ENCODE assay signal across 19 cellular contexts in the genomic region with DNA sequence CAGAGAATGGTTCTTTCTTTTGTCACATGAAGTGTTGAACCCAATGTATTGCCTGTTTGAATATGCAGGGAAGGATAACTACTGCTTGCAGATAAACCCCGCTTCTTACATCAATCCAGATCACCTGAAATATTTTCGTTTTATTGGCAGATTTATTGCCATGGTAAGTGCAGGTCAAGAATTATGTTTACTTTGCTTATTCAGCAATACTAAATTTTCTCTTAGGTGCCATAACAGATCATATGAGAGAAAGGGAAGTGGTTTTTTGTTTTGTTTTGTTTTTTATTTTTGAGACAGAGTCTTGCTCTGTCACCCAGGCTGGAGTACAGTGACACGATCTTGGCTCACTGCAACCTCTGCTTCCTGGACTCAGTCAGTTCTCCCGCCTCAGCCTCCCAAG. TPM values are rescaled to one million over a fixed set of nuclear protein-coding genes. Genes with fewer than 3 reads are reported as not detected.
DNase-seq lines count a peak whose midpoint lies in the region; ATAC-seq, FAIRE-seq and TF ChIP-seq lines count a peak whose summit lies in the region.
"Had no signal": no experiment of that assay in that cellular context is flagged by ENCODE, and none has a peak within 500 bp of the region (broad histone marks: within the 10 kb centered on the region; RNA-seq: fewer than 3 reads in every experiment).

No MANE protein-coding gene starts in this region.

- no peak for TF ChIP-seq RAD21 in K562 (CRISPR knock-in tag; conservative IDR thresholded peaks at IDR 0.05 in 1 of 2, IDR thresholded peaks at IDR 0.05 in 1 of 2)

- peaks cover 0 to 6% of the 10 kb centered on the region in 2 experiments for H3K9me3 ChIP-seq in CD4-positive, CD25-positive, alpha-beta regulatory T cell (ENCODE audit: control insufficient read depth in 2 of 2, low read length in 2 of 2)
- H3K9me3 ChIP-seq in K562 (replicated peaks; ENCODE audit: control insufficient read depth, insufficient read depth, low read depth, low read length): peaks cover 5% of the 10 kb centered on the region
- no peaks in the 10 kb centered on the region for H3K9me3 ChIP-seq in neutrophil
- H3K9me3 ChIP-seq in CD8-positive, alpha-beta memory T cell (ENCODE audit: low read length): no peaks in the 10 kb centered on the region

- BruUV-seq in K562 (replicated peaks; lab: Mats Ljungman, UMichigan): no TSS peak

- H3K4me3 ChIP-seq in CD4-positive, CD25-positive, alpha-beta regulatory T cell (ENCODE audit: low read depth, low read length): no peak overlapping the region
- no peak overlapping the region for H3K4me3 ChIP-seq in K562
- H3K4me3 ChIP-seq in neutrophil (ENCODE audit: low read depth in 1 of 2, low read length in 1 of 2): no peak overlapping the region
- no peak overlapping the region for H3K4me3 ChIP-seq in CD8-positive, alpha-beta memory T cell (ENCODE audit: low read length)
- H3K4me3 ChIP-seq: BLaER1 treated with 17β-estradiol and CSF1 and Interleukin-3, amounts not matched to agents 10 nM and 100 nM; GM23338 had no signal

- peaks cover 6% of the 10 kb centered on the region for H3K4me1 ChIP-seq in CD4-positive, CD25-positive, alpha-beta regulatory T cell (ENCODE audit: control insufficient read depth, insufficient read depth, low read length, poor library complexity, severe bottlenecking)
- no peaks in the 10 kb centered on the region for H3K4me1 ChIP-seq in K562 (replicated peaks in 1 of 2; ENCODE audit: control insufficient read depth in 2 of 2, insufficient read depth in 2 of 2, low read length in 2 of 2)
- H3K4me1 ChIP-seq in neutrophil (ENCODE audit: control insufficient read depth in 1 of 2, insufficient read depth in 1 of 2, low read depth in 1 of 2, low read length in 1 of 2): no peaks in the 10 kb centered on the region
- H3K4me1 ChIP-seq in CD8-positive, alpha-beta memory T cell (ENCODE audit: insufficient read depth, low read length): no peaks in the 10 kb centered on the region

- POLR2A ChIA-PET in activated CD4-positive, alpha-beta T cell treated with anti-CD3 and anti-CD28 coated beads, Interleukin-2, amount 10 ng/mL, durations not matched to agents 7 days and 5 days (lab: Charles Lee): no interaction called here
- POLR2A ChIA-PET in K562 (lab: Yijun Ruan, JAX): no interaction called here
- POLR2A ChIA-PET in CD8-positive, alpha-beta memory T cell (lab: Charles Lee): no interaction called here

- in situ Hi-C loops in K562 (cut with MboI): no loop called here

- no peak overlapping the region for H3K4me2 ChIP-seq in K562 (ENCODE audit: insufficient read depth, low read length)
- H3K4me2 ChIP-seq: GM23338 had no signal

- TF ChIP-seq CTCF in K562 (IDR thresholded peaks at IDR 0.05 in 2 of 3, conservative IDR thresholded peaks at IDR 0.05 in 1 of 3; ENCODE audit: insufficient read depth in 2 of 3, low read depth in 1 of 3, low read length in 3 of 3) (no peak), neutrophil (IDR thresholded peaks at IDR 0.05) (no peak)

- H3K27ac ChIP-seq in CD4-positive, CD25-positive, alpha-beta regulatory T cell (ENCODE audit: insufficient read depth, low read length, poor library complexity, severe bottlenecking): no peak overlapping the region
- H3K27ac ChIP-seq in K562 (ENCODE audit: extremely low read depth, low read depth, low read length) (no peak overlapping the region), neutrophil (peak overlapping the region; percentile 5)
- H3K27ac ChIP-seq in CD8-positive, alpha-beta memory T cell (ENCODE audit: low read depth, low read length): no peak overlapping the region
- H3K27ac ChIP-seq: 22Rv1 had no signal

- no peak overlapping the region for H3K4me3 Mint-ChIP-seq in activated CD4-positive, alpha-beta T cell treated with anti-CD3 and anti-CD28 coated beads, Interleukin-2, amount 10 ng/mL, durations not matched to agents 7 days and 5 days
- H3K4me3 Mint-ChIP-seq in CD4-positive, CD25-positive, alpha-beta regulatory T cell: no peak overlapping the region
- no peak overlapping the region for H3K4me3 Mint-ChIP-seq in CD8-positive, alpha-beta memory T cell
- H3K4me3 Mint-ChIP-seq: CD4-positive, alpha-beta memory T cell; GM23338 had no signal

- no peak for ATAC-seq in CD4-positive, CD25-positive, alpha-beta regulatory T cell (ENCODE audit: low read depth in 2 of 2)
- no peak for ATAC-seq in K562
- ATAC-seq: GM23338 had no signal

- H3K79me2 ChIP-seq in K562 (ENCODE audit: control insufficient read depth, insufficient read depth, low read length): no peaks in the 10 kb centered on the region

- H3K9me3 Mint-ChIP-seq in activated CD4-positive, alpha-beta T cell treated with anti-CD3 and anti-CD28 coated beads, Interleukin-2, amount 10 ng/mL, durations not matched to agents 7 days and 5 days: peaks cover 8% of the 10 kb centered on the region
- peaks cover 0 to 8% (median 3%) of the 10 kb centered on the region in 7 donors for H3K9me3 Mint-ChIP-seq in CD4-positive, CD25-positive, alpha-beta regulatory T cell
- H3K9me3 Mint-ChIP-seq in CD8-positive, alpha-beta memory T cell: no peaks in the 10 kb centered on the region

- peak overlapping the region; percentile 25 for H3K27ac Mint-ChIP-seq in activated CD4-positive, alpha-beta T cell treated with anti-CD3 and anti-CD28 coated beads, Interleukin-2, amount 10 ng/mL, durations not matched to agents 7 days and 5 days
- peak overlapping the region in 2 of 3 donors; percentile 20 to 40 for H3K27ac Mint-ChIP-seq in CD4-positive, CD25-positive, alpha-beta regulatory T cell
- H3K27ac Mint-ChIP-seq in CD8-positive, alpha-beta memory T cell: peak overlapping the region in 3 of 8 donors; percentile 29 to 72 (median 43)
- H3K27ac Mint-ChIP-seq: GM23338 had no signal

- TF ChIP-seq POLR2A in K562 (conservative IDR thresholded peaks at IDR 0.05): no peak

- intact Hi-C loops in K562 (cut with micrococcal nuclease): no loop called here

- TF ChIP-seq EP300 in K562 (IDR thresholded peaks at IDR 0.05; ENCODE audit: low read length): no peak

- no peak for DNase-seq in activated CD4-positive, alpha-beta T cell treated with anti-CD3 and anti-CD28 coated beads, Interleukin-2, amount 10 ng/mL, durations not matched to agents 7 days and 5 days
- DNase-seq in activated CD4-positive, alpha-beta T cell treated with anti-CD3 and anti-CD28 coated beads, Interleukin-2, amount 50 U/mL, for 48 hours: no peak
- DNase-seq in CD4-positive, CD25-positive, alpha-beta regulatory T cell: no peak
- DNase-seq in K562 (ENCODE audit: extremely low read depth in 1 of 4, low spot score in 3 of 4) (no peak), ecto neural progenitor cell (ENCODE audit: low spot score) (no peak)
- no peak for DNase-seq in CD8-positive, alpha-beta memory T cell
- DNase-seq: CD4-positive, alpha-beta memory T cell; COR-L47; DMS153; DMS79 treated with DMSO at 0.1 percent for 48 hours; EL; H7 had no signal

- H3K27me3 ChIP-seq in CD4-positive, CD25-positive, alpha-beta regulatory T cell (ENCODE audit: control insufficient read depth, insufficient read depth, low read length): no peaks in the 10 kb centered on the region
- no peaks in the 10 kb centered on the region for H3K27me3 ChIP-seq in K562 (ENCODE audit: control insufficient read depth in 2 of 2, insufficient read depth in 2 of 2, low read length in 2 of 2)
- H3K27me3 ChIP-seq in neutrophil: no peaks in the 10 kb centered on the region
- no peaks in the 10 kb centered on the region for H3K27me3 ChIP-seq in CD8-positive, alpha-beta memory T cell (ENCODE audit: insufficient read depth, low read length, poor library complexity, severe bottlenecking)
- H3K27me3 ChIP-seq: BLaER1 treated with 17β-estradiol and CSF1 and Interleukin-3, amounts not matched to agents 10 nM and 100 nM had no signal

- no peak overlapping the region for H3K9ac ChIP-seq in K562 (ENCODE audit: insufficient read depth in 1 of 2, low read depth in 2 of 2, low read length in 2 of 2)
- H3K9ac ChIP-seq: BLaER1 treated with 17β-estradiol and CSF1 and Interleukin-3, amounts not matched to agents 10 nM and 100 nM had no signal

- no peaks in the 10 kb centered on the region for H4K20me1 ChIP-seq in K562 (replicated peaks; ENCODE audit: control insufficient read depth, insufficient read depth, low read length)

- peaks cover 58% of the 10 kb centered on the region for H3K36me3 ChIP-seq in CD4-positive, CD25-positive, alpha-beta regulatory T cell (ENCODE audit: control insufficient read depth, insufficient read depth, low read length)
- peaks cover 73% of the 10 kb centered on the region for H3K36me3 ChIP-seq in K562 (ENCODE audit: control insufficient read depth, insufficient read depth, low read length)
- peaks cover 89% of the 10 kb centered on the region for H3K36me3 ChIP-seq in neutrophil
- peaks cover 57% of the 10 kb centered on the region for H3K36me3 ChIP-seq in CD8-positive, alpha-beta memory T cell (ENCODE audit: insufficient read depth, low read length)

- CTCF ChIA-PET in activated CD4-positive, alpha-beta T cell treated with anti-CD3 and anti-CD28 coated beads, Interleukin-2, amount 10 ng/mL, durations not matched to agents 7 days and 5 days (lab: Charles Lee): no interaction called here
- CTCF ChIA-PET in K562 (lab: Yijun Ruan, JAX; ENCODE audit: low intra/inter-chr PET ratio): no interaction called here
- CTCF ChIA-PET in CD8-positive, alpha-beta memory T cell (lab: Charles Lee): no interaction called here

- H3K9me1 ChIP-seq in K562 (ENCODE audit: control insufficient read depth, insufficient read depth, low read length): no peaks in the 10 kb centered on the region

- H3K27me3 Mint-ChIP-seq in activated CD4-positive, alpha-beta T cell treated with anti-CD3 and anti-CD28 coated beads, Interleukin-2, amount 10 ng/mL, durations not matched to agents 7 days and 5 days: no peaks in the 10 kb centered on the region
- H3K27me3 Mint-ChIP-seq in CD4-positive, CD25-positive, alpha-beta regulatory T cell: no peaks in the 10 kb centered on the region
- H3K27me3 Mint-ChIP-seq in CD8-positive, alpha-beta memory T cell: peaks cover 0 to 3% of the 10 kb centered on the region in 2 donors
- H3K27me3 Mint-ChIP-seq: CD4-positive, alpha-beta memory T cell had no signal

- peaks cover 13% of the 10 kb centered on the region for H3K4me1 Mint-ChIP-seq in activated CD4-positive, alpha-beta T cell treated with anti-CD3 and anti-CD28 coated beads, Interleukin-2, amount 10 ng/mL, durations not matched to agents 7 days and 5 days
- peaks cover 8 to 17% (median 13%) of the 10 kb centered on the region in 4 donors for H3K4me1 Mint-ChIP-seq in CD4-positive, CD25-positive, alpha-beta regulatory T cell
- peaks cover 10 to 14% (median 13%) of the 10 kb centered on the region in 3 donors for H3K4me1 Mint-ChIP-seq in CD8-positive, alpha-beta memory T cell
- H3K4me1 Mint-ChIP-seq: GM23338 had no signal

- peaks cover 70% of the 10 kb centered on the region for H3K36me3 Mint-ChIP-seq in activated CD4-positive, alpha-beta T cell treated with anti-CD3 and anti-CD28 coated beads, Interleukin-2, amount 10 ng/mL, durations not matched to agents 7 days and 5 days (ENCODE audit: low read depth)
- peaks cover 49% of the 10 kb centered on the region for H3K36me3 Mint-ChIP-seq in CD4-positive, CD25-positive, alpha-beta regulatory T cell
- peaks cover 21 to 81% (median 26%) of the 10 kb centered on the region in 3 donors for H3K36me3 Mint-ChIP-seq in CD8-positive, alpha-beta memory T cell

- H2AFZ ChIP-seq in K562 (ENCODE audit: low read depth, low read length): no peak overlapping the region
- H2AFZ ChIP-seq: GM23338 had no signal

- WGBS in K562 (ENCODE audit: insufficient coverage, low coverage, missing lambda C conversion rate): 93% methylated on average over 4 of the region's 4 CpGs

- FAIRE-seq in K562 (lab: Jason Lieb, UNC): no peak
- FAIRE-seq: D721Med, G401.6, GM12892 had no signal

RNA-seq across cellular contexts. Expression of a gene that starts 36.6 kb away (rescaled TPM):
- 100 to 1,000 TPM in 1 of 2 experiments, 10 to 100 TPM in 1; 90.5 to 105 TPM for total RNA-seq in activated CD4-positive, alpha-beta T cell treated with anti-CD3 and anti-CD28 coated beads, Interleukin-2, amount 10 ng/mL, durations not matched to agents 7 days and 5 days
- total RNA-seq in CD4-positive, CD25-positive, alpha-beta regulatory T cell: 82.6 TPM
- 100 to 1,000 TPM; 317 to 369 (median 354) TPM for polyA plus RNA-seq in CD4-positive, CD25-positive, alpha-beta regulatory T cell
- total RNA-seq in K562 (2011; cell fraction: chromatin; rRNA removed; ENCODE audit: low replicate concordance): 29.4 and 46.8 TPM in 2 replicates
- 35.2 and 36.5 TPM in 2 replicates for total RNA-seq in K562 (2011; cell fraction: nucleolus; rRNA removed)
- total RNA-seq in K562 (2011; cell fraction: nucleoplasm; rRNA removed): 46.4 and 65.1 TPM in 2 replicates
- total RNA-seq in K562 (2014; rRNA removed) (101 and 142 TPM in 2 replicates), K562 (2014; rRNA removed; fragmentation: Illumina TruSeq; extraction: Trizol) (87.3 and 121 TPM in 2 replicates), K562 (2015; rRNA removed; fragmentation: Illumina TruSeq; extraction: Trizol) (135 and 145 TPM in 2 replicates), K562 (2021) (85.4 and 90.1 TPM in 2 replicates)
- polyA plus RNA-seq in K562 (2011; rRNA removed) (80.2 and 113 TPM in 2 replicates), K562 (2014; fragmentation: Illumina TruSeq; extraction: Trizol) (286 and 358 TPM in 2 replicates), K562 (2014; fragmentation: Nextera tagmentation; extraction: Ambion mirVana) (100 to 1,000 TPM; 172 to 191 TPM), K562 (2014; rRNA removed) (48.7 and 59.0 TPM in 2 replicates)
- polyA plus RNA-seq in K562 (2011; cell fraction: cytosol; rRNA removed): 151 and 166 TPM in 2 replicates
- 83.7 and 95.9 TPM in 2 replicates for polyA plus RNA-seq in K562 (2011; cell fraction: nucleus; rRNA removed)
- polyA plus RNA-seq in K562 (2012): 237 and 280 TPM in 2 replicates
- 99.1 and 105 TPM in 2 replicates for polyA minus RNA-seq in K562 (2011; rRNA and poly(A)+ RNA removed)
- polyA minus RNA-seq in K562 (2011; cell fraction: cytosol; rRNA and poly(A)+ RNA removed): 62.2 and 65.4 TPM in 2 replicates
- 17.4 and 27.9 TPM in 2 replicates for polyA minus RNA-seq in K562 (2011; cell fraction: nucleus; rRNA and poly(A)+ RNA removed)
- 10 to 100 TPM; 81.1 to 81.2 TPM for total RNA-seq in CD8-positive, alpha-beta memory T cell
- polyA plus RNA-seq in CD8-positive, alpha-beta memory T cell: 315 TPM
